In the genomic region with DNA sequence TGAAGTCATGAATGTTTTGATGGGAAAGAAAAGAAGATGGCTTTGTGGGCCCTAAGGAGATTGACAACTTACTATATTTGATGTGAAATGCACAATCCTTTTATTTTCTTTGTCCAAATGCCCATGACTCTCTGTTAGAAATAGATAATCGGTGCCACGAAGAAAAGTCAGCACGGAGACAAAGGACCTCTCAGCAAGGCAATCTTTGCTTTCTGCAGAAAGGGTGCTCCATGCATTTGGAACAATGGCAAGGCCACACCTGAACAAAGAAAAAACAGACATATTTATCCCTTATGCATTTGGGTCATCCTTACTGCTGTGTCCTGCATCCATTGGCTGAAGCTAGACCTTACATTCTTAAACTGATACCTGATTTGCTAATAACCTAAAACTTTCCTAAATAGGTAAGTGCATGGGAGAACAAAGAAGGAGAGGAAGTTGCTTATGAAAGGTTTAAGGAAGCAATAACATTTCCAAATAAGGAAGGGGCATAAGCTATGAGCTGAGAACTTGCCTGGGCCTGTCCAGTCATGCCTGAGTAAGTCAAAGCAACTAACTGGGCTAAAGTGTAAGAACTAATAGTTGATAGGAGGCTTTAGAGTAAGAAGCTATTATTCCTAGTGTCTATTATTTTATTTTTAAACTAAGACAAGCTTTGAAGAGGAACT, we compare ENCODE assay signal across 7 cellular contexts.
DNase-seq lines count a peak whose midpoint lies in the region; ATAC-seq and TF ChIP-seq lines count a peak whose summit lies in the region.
"Not testable (repeated sequence)": the region's sequence is repeated elsewhere in the genome, so short reads cannot be mapped to it uniquely, and the experiment has no call there.

No MANE protein-coding gene starts in this region.

- peak overlapping the region; percentile 100 for H4K5ac ChIP-seq in IMR-90 (ENCODE audit: low read depth, low read length)

- H3K27ac Mint-ChIP-seq in WTC11 (peak overlapping the region; percentile 9; the same call in 1 of the 2 replicates), chondrocyte (ENCODE audit: unreplicated experiment) (peak overlapping the region; percentile 8)

- H2BK120ac ChIP-seq in IMR-90 (ENCODE audit: low read depth, low read length): peak overlapping the region; percentile 92

- H3K4me1 Mint-ChIP-seq in WTC11; chondrocyte (ENCODE audit: low read depth): not testable (repeated sequence)

- peak overlapping the region; percentile 86 for H3K4ac ChIP-seq in IMR-90 (ENCODE audit: low read depth, low read length)

- H2BK5ac ChIP-seq in IMR-90 (ENCODE audit: low read depth, low read length, poor library complexity, severe bottlenecking): peak overlapping the region; percentile 100

- not testable (repeated sequence) for H3K79me1 ChIP-seq in IMR-90 (ENCODE audit: low read depth in 1 of 2, low read length in 2 of 2)

- not testable (repeated sequence) for H3K27me3 ChIP-seq in IMR-90 (ENCODE audit: control insufficient read depth, insufficient read depth, low read length)

- H3K4me1 ChIP-seq in IMR-90 (ENCODE audit: control insufficient read depth, insufficient read depth, low read length): not testable (repeated sequence)

- 100% methylated on average over 2 of the region's 3 CpGs; no CpG with 5 or more reads in 1 of the 2 experiments for WGBS in IMR-90 (ENCODE audit: extremely low coverage in 2 of 2, insufficient read length in 1 of 2), 2 experiments

- H3K36me3 ChIP-seq in IMR-90 (ENCODE audit: control insufficient read depth, insufficient read depth, low read length): not testable (repeated sequence)

- peak overlapping the region; percentile 52; the same call in 1 of the 2 replicates for H3K23ac ChIP-seq in IMR-90 (ENCODE audit: low read depth, low read length)

- TF ChIP-seq RAD21 in IMR-90 (IDR thresholded peaks at IDR 0.05; ENCODE audit: low read length): not testable (repeated sequence)

- in situ Hi-C loops in IMR-90 (cut with MboI; ENCODE audit: low sequenced_read_pairs): not testable (repeated sequence)

- H3K9ac ChIP-seq in IMR-90 (ENCODE audit: low read depth, low read length): not testable (repeated sequence)

- H3K9me1 ChIP-seq in IMR-90 (ENCODE audit: insufficient read depth, low read length): not testable (repeated sequence)

- H2BK15ac ChIP-seq in IMR-90 (ENCODE audit: low read depth, low read length): not testable (repeated sequence)

- peak overlapping the region; percentile 35; the same call in 1 of the 2 replicates for H3K56ac ChIP-seq in IMR-90 (ENCODE audit: extremely low read depth, insufficient read depth, low read length)

- H3K4me3 Mint-ChIP-seq in WTC11; chondrocyte (ENCODE audit: unreplicated experiment): not testable (repeated sequence)

- DNase-seq in DMS53 treated with DMSO at 0.1 percent for 48 hours (lab: John Stamatoyannopoulos, UW; ENCODE audit: unreplicated experiment) (peak; percentile 87), IMR-90 (peak; percentile 62), NOMO-1 (lab: John Stamatoyannopoulos, UW; ENCODE audit: unreplicated experiment in 2 of 2) (peak; percentile 5 to 12), fibroblast of villous mesenchyme (ENCODE audit: low read depth) (peak; percentile 33), myocyte (ENCODE audit: low read depth) (peak; percentile 13)
- DNase-seq in WTC11 (ENCODE audit: low spot score); chondrocyte (ENCODE audit: low spot score): not testable (repeated sequence)

- H4K20me1 ChIP-seq in IMR-90 (ENCODE audit: insufficient read depth, low read length): not testable (repeated sequence)

- H4K8ac ChIP-seq in IMR-90 (ENCODE audit: low read depth in 2 of 2, low read length in 2 of 2): peak overlapping the region; percentile 75 to 86

- dilution Hi-C loops in IMR-90 (cut with HindIII; ENCODE audit: low sequenced_read_pairs, unreplicated experiment): not testable (repeated sequence)

- H2AK5ac ChIP-seq in IMR-90 (ENCODE audit: low read depth, low read length): peak overlapping the region; percentile 29

- CTCF ChIA-PET in IMR-90 (lab: Yijun Ruan, JAX); WTC11 (lab: Charles Lee): not testable (repeated sequence)

- H3K9me3 ChIP-seq in IMR-90 (ENCODE audit: control insufficient read depth, insufficient read depth, low read length): peaks cover 13% of the 10 kb centered on the region

- peak overlapping the region; percentile 92 for H4K91ac ChIP-seq in IMR-90 (ENCODE audit: insufficient read depth, low read depth, low read length)

- not testable (repeated sequence) for BruUV-seq in IMR-90 (replicated peaks; lab: Mats Ljungman, UMichigan)

- H2BK20ac ChIP-seq in IMR-90 (ENCODE audit: low read depth, low read length): peak overlapping the region; percentile 96; the same call in 1 of the 2 replicates

- peaks cover 53% of the 10 kb centered on the region for H3K36me3 Mint-ChIP-seq in WTC11
- H3K36me3 Mint-ChIP-seq in chondrocyte (ENCODE audit: low read depth): not testable (repeated sequence)

- not testable (repeated sequence) for H3K4me3 ChIP-seq in IMR-90 (ENCODE audit: insufficient read depth, low read depth, low read length); fibroblast of villous mesenchyme (ENCODE audit: low read depth, low read length)

- H3K18ac ChIP-seq in IMR-90 (ENCODE audit: low read depth, low read length): peak overlapping the region; percentile 100

- H3K9me3 Mint-ChIP-seq in WTC11 (peaks cover 50% of the 10 kb centered on the region), chondrocyte (ENCODE audit: low read depth) (peaks cover 14% of the 10 kb centered on the region)

- POLR2A ChIA-PET in IMR-90 (lab: Charles Lee; ENCODE audit: unreplicated experiment); WTC11 (lab: Charles Lee): not testable (repeated sequence)

- H3K27me3 Mint-ChIP-seq in WTC11 (ENCODE audit: low read depth); chondrocyte (ENCODE audit: low read depth): not testable (repeated sequence)

- H3K14ac ChIP-seq in IMR-90 (replicated peaks; ENCODE audit: low read depth, low read length): peak overlapping the region; percentile 94

- not testable (repeated sequence) for TF ChIP-seq POLR2A in IMR-90 (IDR thresholded peaks at IDR 0.05; ENCODE audit: low read depth, low read length)

- intact Hi-C loops in IMR-90 (cut with micrococcal nuclease): not testable (repeated sequence)

- peak overlapping the region; percentile 85 for H3K27ac ChIP-seq in IMR-90 (ENCODE audit: insufficient read depth, low read length)

- not testable (repeated sequence) for H2AK9ac ChIP-seq in IMR-90 (replicated peaks; ENCODE audit: low read depth, low read length, poor library complexity)

- H3K4me2 ChIP-seq in IMR-90 (ENCODE audit: low read depth, low read length): not testable (repeated sequence)

- TF ChIP-seq CTCF in IMR-90 (conservative IDR thresholded peaks at IDR 0.05; ENCODE audit: low read depth, low read length); WTC11 (IDR thresholded peaks at IDR 0.05); chondrocyte (IDR thresholded peaks at IDR 0.05); fibroblast of villous mesenchyme (IDR thresholded peaks at IDR 0.05; ENCODE audit: insufficient read depth, low read depth, low read length): not testable (repeated sequence)

- peak; percentile 37; the same call in 1 of the 2 replicates for ATAC-seq in IMR-90 (ENCODE audit: low read depth)
- not testable (repeated sequence) for ATAC-seq in WTC11

- not testable (repeated sequence) for H2AFZ ChIP-seq in IMR-90 (replicated peaks; ENCODE audit: low read length, poor library complexity)
